ENCODE assay signal across 23 cellular contexts in the genomic region with DNA sequence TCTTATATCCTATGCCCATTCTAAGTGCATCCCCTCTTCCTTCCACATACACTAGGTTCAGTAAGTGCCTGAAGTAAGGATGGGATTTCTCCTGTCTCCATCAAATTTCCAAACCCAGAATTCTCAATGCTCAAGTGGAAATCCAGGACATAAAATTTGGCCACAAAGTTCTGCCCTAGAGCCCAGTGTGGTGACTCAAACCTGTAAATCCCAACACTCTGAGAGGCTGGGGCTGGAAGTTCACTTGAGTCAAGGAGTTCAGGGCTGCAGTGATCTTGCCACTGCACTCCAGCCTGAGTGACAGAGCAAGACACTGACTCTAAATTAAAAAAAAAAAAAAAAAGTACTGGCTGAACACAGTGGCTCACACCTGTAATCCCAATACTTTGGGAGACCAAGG. TPM values are rescaled to one million over a fixed set of nuclear protein-coding genes. Genes with fewer than 3 reads are reported as not detected.
A peak's percentile ranks its signal among the peaks of the same experiment; 100 is the strongest.
DNase-seq lines count a peak whose midpoint lies in the region; TF ChIP-seq lines count a peak whose summit lies in the region.
"Had no signal": no experiment of that assay in that cellular context is flagged by ENCODE, and none has a peak within 500 bp of the region (broad histone marks: within the 10 kb centered on the region; RNA-seq: fewer than 3 reads in every experiment).

No MANE protein-coding gene starts in this region.

- H3K9me3 ChIP-seq in GM23248 (ENCODE audit: low read depth), result no peaks in the 10 kb centered on the region
- H3K9me3 ChIP-seq in A673 (ENCODE audit: low read depth, low read length, poor library complexity, severe bottlenecking), result no peaks in the 10 kb centered on the region
- H3K9me3 ChIP-seq in thyroid gland, result no peaks in the 10 kb centered on the region
- H3K9me3 ChIP-seq: BE2C, HAP-1 had no signal

- no peak for TF ChIP-seq POLR2A in thyroid gland (IDR thresholded peaks at IDR 0.05)

- no peak overlapping the region for H3K4me3 Mint-ChIP-seq in endothelial cell (ENCODE audit: unreplicated experiment)
- H3K4me3 Mint-ChIP-seq: CD8-positive, alpha-beta memory T cell; IgD-negative memory B cell had no signal

- H3K79me2 ChIP-seq in GM23248 (ENCODE audit: insufficient read depth), result peaks cover 5% of the 10 kb centered on the region

- H3K4me1 ChIP-seq in GM23248 (ENCODE audit: insufficient read depth) (peaks cover 8% of the 10 kb centered on the region; the same call in 1 of the 2 replicates), A673 (ENCODE audit: insufficient read depth, low read length, poor library complexity, severe bottlenecking) (peaks cover 4% of the 10 kb centered on the region), thyroid gland (peaks cover 0 to 5% of the 10 kb centered on the region in 2 donors)
- H3K4me1 ChIP-seq: BE2C, HAP-1 had no signal

- no peaks in the 10 kb centered on the region for H3K9me2 ChIP-seq in GM23248 (ENCODE audit: insufficient read depth)

- H4K20me1 ChIP-seq in GM23248 (ENCODE audit: insufficient read depth), result no peaks in the 10 kb centered on the region

- peak overlapping the region; percentile 48 for H3K27ac Mint-ChIP-seq in endothelial cell (ENCODE audit: unreplicated experiment)
- H3K27ac Mint-ChIP-seq: CD4-positive, CD25-positive, alpha-beta regulatory T cell had no signal

- TF ChIP-seq CTCF in endothelial cell (IDR thresholded peaks at IDR 0.05; ENCODE audit: unreplicated experiment), result no peak
- TF ChIP-seq CTCF in A673 (conservative IDR thresholded peaks at IDR 0.05; ENCODE audit: low read depth, low read length), result no peak
- TF ChIP-seq CTCF in thyroid gland (IDR thresholded peaks at IDR 0.05), result no peak

- BruUV-seq in A673 (replicated peaks; lab: Mats Ljungman, UMichigan), result no TSS peak

- H3F3A ChIP-seq in GM23248 (ENCODE audit: insufficient read depth), result peaks cover 10% of the 10 kb centered on the region; the same call in 1 of the 2 replicates

- POLR2A ChIA-PET in A673 (lab: Charles Lee; ENCODE audit: low non-redundant PET), result interaction anchor here (0.6 kb wide), 1 partner anchor 59 kb away, joined by 5 read pairs; no protein-coding TSS in a partner anchor

- no peaks in the 10 kb centered on the region; the same call in 1 of the 2 replicates for H3K27me3 ChIP-seq in GM23248 (replicated peaks; ENCODE audit: insufficient read depth)
- no peaks in the 10 kb centered on the region for H3K27me3 ChIP-seq in A673 (replicated peaks; ENCODE audit: insufficient read depth, low read depth, low read length, poor library complexity)
- H3K27me3 ChIP-seq in thyroid gland, result no peaks in the 10 kb centered on the region

- H3K4me3 ChIP-seq in GM23248 (no peak overlapping the region), A673 (ENCODE audit: low read depth, low read length, poor library complexity, severe bottlenecking) (no peak overlapping the region), thyroid gland (replicated peaks in 1 of 3) (no peak overlapping the region)
- H3K4me3 ChIP-seq: HAP-1 had no signal

- H3K36me3 ChIP-seq in GM23248 (ENCODE audit: low read depth) (no peaks in the 10 kb centered on the region), A673 (ENCODE audit: insufficient read depth, low read length, poor library complexity, severe bottlenecking) (no peaks in the 10 kb centered on the region), thyroid gland (no peaks in the 10 kb centered on the region)
- H3K36me3 ChIP-seq: BE2C, HAP-1 had no signal

- H3K27ac ChIP-seq in GM23248, result no peak overlapping the region
- no peak overlapping the region for H3K27ac ChIP-seq in A673 (ENCODE audit: low read depth, low read length, poor library complexity, severe bottlenecking)
- no peak overlapping the region for H3K27ac ChIP-seq in thyroid gland

- H3K4me1 Mint-ChIP-seq in endothelial cell (ENCODE audit: unreplicated experiment), result peaks cover 33% of the 10 kb centered on the region

- CTCF ChIA-PET in A673 (lab: Charles Lee), result interaction anchor here (0.7 kb wide), 1 partner anchor 14 kb away, joined by 6 read pairs; no protein-coding TSS in a partner anchor

- H3K27me3 Mint-ChIP-seq in endothelial cell (ENCODE audit: unreplicated experiment), result peaks cover 8% of the 10 kb centered on the region

- H3K36me3 Mint-ChIP-seq in endothelial cell (ENCODE audit: low read depth, unreplicated experiment), result no peaks in the 10 kb centered on the region
- H3K36me3 Mint-ChIP-seq: CD4-positive, CD25-positive, alpha-beta regulatory T cell had no signal

- in situ Hi-C loops in GM23248 (cut with MboI), result no loop called here

- H3K9me3 Mint-ChIP-seq in endothelial cell (ENCODE audit: unreplicated experiment), result no peaks in the 10 kb centered on the region
- H3K9me3 Mint-ChIP-seq: CD8-positive, alpha-beta memory T cell; IgD-negative memory B cell had no signal

- DNase-seq in AG08396 (ENCODE audit: low spot score) (peak; percentile 13), GM23248 (peak; percentile 48), M059J (ENCODE audit: low read depth) (peak; percentile 76), endothelial cell (ENCODE audit: low spot score) (no peak), NCI-H2171 (lab: John Stamatoyannopoulos, UW) (no peak), A673 (ENCODE audit: low spot score) (no peak), thyroid gland (no peak), SKM-1 (lab: John Stamatoyannopoulos, UW; ENCODE audit: unreplicated experiment) (no peak)
- DNase-seq: 8988T; BE2C; C1 segment of cervical spinal cord; CD4-positive, CD25-positive, alpha-beta regulatory T cell; CD8-positive, alpha-beta memory T cell; COR-L47; DMS 273 treated with DMSO at 0.1 percent for 48 hours; DMS53; DND-41; GF-D8; KBM-7 had no signal

- no peak overlapping the region for H3K4me2 ChIP-seq in GM23248 (ENCODE audit: unreplicated experiment)

- no peak overlapping the region for H3K9ac ChIP-seq in GM23248

- H2AFZ ChIP-seq in GM23248, result no peak overlapping the region

- intact Hi-C loops in A673 (cut with micrococcal nuclease; ENCODE audit: unreplicated experiment) (no loop called here), thyroid gland (cut with DNase I) (no loop called here)

RNA-seq across cellular contexts. Expression of a gene that starts 4.5 kb away (rescaled TPM):
- total RNA-seq in GM23248 (2014; rRNA removed; shearing (Covaris generic)), result 55.3 and 87.7 TPM in 2 replicates
- 65.0 and 71.7 TPM in 2 replicates for polyA plus RNA-seq in GM23248 (2016; fragmentation: Nextera tagmentation; extraction: Ambion mirVana)
- total RNA-seq in M059J (2014; rRNA removed; shearing (Covaris generic)), result 80.8 and 81.3 TPM in 2 replicates
- total RNA-seq in endothelial cell (ENCODE audit: unreplicated experiment) (307 TPM), A673 (2021) (183 and 196 TPM in 2 replicates), thyroid gland (100 to 1,000 TPM in 3 of 4 donors, 10 to 100 TPM in 1; 92.7 to 177 (median 136) TPM)

RNA-seq across cellular contexts. Expression of a gene that starts 9.7 kb away (rescaled TPM):
- 0.32 TPM in 1 of 2 replicates, not detected in the other for total RNA-seq in GM23248 (2014; rRNA removed; shearing (Covaris generic))
- 0.29 and 0.61 TPM in 2 replicates for polyA plus RNA-seq in GM23248 (2016; fragmentation: Nextera tagmentation; extraction: Ambion mirVana)
- total RNA-seq in M059J (2014; rRNA removed; shearing (Covaris generic)), result 0.27 TPM in 1 of 2 replicates, not detected in the other
- total RNA-seq in endothelial cell (ENCODE audit: unreplicated experiment), result 0.33 TPM
- total RNA-seq in A673 (2021), result 0.17 and 0.50 TPM in 2 replicates
- total RNA-seq in thyroid gland, result 1 to 10 TPM in 1 of 4 donors, under 1 TPM in 2, not detected in 1; 0.54 to 1.7 (median 0.59) TPM
- polyA plus RNA-seq: CD4-positive, CD25-positive, alpha-beta regulatory T cell; IgD-negative memory B cell had no signal

RNA-seq across cellular contexts. Expression of a gene that starts 16.3 kb away (rescaled TPM):
- not detected in 2 replicates for total RNA-seq in GM23248 (2014; rRNA removed; shearing (Covaris generic))
- polyA plus RNA-seq in GM23248 (2016; fragmentation: Nextera tagmentation; extraction: Ambion mirVana), result not detected in 2 replicates
- total RNA-seq in M059J (2014; rRNA removed; shearing (Covaris generic)), result not detected in 2 replicates
- total RNA-seq in endothelial cell (ENCODE audit: unreplicated experiment), result not detected
- not detected in 2 replicates for total RNA-seq in A673 (2021)
- total RNA-seq in thyroid gland, result not detected
- total RNA-seq: CD8-positive, alpha-beta memory T cell; H1; HepG2 had no signal
- polyA plus RNA-seq: H1, HepG2 had no signal

RNA-seq across cellular contexts. Expression of a gene that starts 36.5 kb away (rescaled TPM):
- 17.4 and 28.1 TPM in 2 replicates for total RNA-seq in GM23248 (2014; rRNA removed; shearing (Covaris generic))
- polyA plus RNA-seq in GM23248 (2016; fragmentation: Nextera tagmentation; extraction: Ambion mirVana), result 158 and 159 TPM in 2 replicates
- 5.3 and 8.4 TPM in 2 replicates for total RNA-seq in M059J (2014; rRNA removed; shearing (Covaris generic))
- 16.0 TPM for total RNA-seq in endothelial cell (ENCODE audit: unreplicated experiment)
- 31.8 and 32.5 TPM in 2 replicates for total RNA-seq in A673 (2021)
- total RNA-seq in thyroid gland, result 10 to 100 TPM in 3 of 4 donors, 1 to 10 TPM in 1; 9.0 to 20.1 (median 16.5) TPM

RNA-seq across cellular contexts. Expression of a gene that starts 37.4 kb away (rescaled TPM):
- total RNA-seq in GM23248 (2014; rRNA removed; shearing (Covaris generic)), result 0.13 TPM in 1 of 2 replicates, not detected in the other
- 0.06 TPM in 1 of 2 replicates, not detected in the other for polyA plus RNA-seq in GM23248 (2016; fragmentation: Nextera tagmentation; extraction: Ambion mirVana)
- not detected in 2 replicates for total RNA-seq in M059J (2014; rRNA removed; shearing (Covaris generic))
- total RNA-seq in endothelial cell (ENCODE audit: unreplicated experiment), result 0.10 TPM
- total RNA-seq in A673 (2021), result 2.7 and 2.9 TPM in 2 replicates
- under 1 TPM in 2 of 4 donors, not detected in 2; 0.11 to 0.13 TPM for total RNA-seq in thyroid gland
- polyA plus RNA-seq: CD4-positive, CD25-positive, alpha-beta regulatory T cell; CD8-positive, alpha-beta memory T cell; IgD-negative memory B cell had no signal

Comparison
In these comparisons a context has a peak if more than half of its experiments do, and no peak if none do; other contexts are left out.
1. DNase-seq: peak in AG08396 (single experiment), GM23248 (single experiment) and M059J (single experiment); none in endothelial cell (single experiment), NCI-H2171 (single experiment), A673 (single experiment), thyroid gland (0 of 2) and SKM-1 (single experiment).